Comparison of ENCODE assay signal across 24 cellular contexts in the genomic region with DNA sequence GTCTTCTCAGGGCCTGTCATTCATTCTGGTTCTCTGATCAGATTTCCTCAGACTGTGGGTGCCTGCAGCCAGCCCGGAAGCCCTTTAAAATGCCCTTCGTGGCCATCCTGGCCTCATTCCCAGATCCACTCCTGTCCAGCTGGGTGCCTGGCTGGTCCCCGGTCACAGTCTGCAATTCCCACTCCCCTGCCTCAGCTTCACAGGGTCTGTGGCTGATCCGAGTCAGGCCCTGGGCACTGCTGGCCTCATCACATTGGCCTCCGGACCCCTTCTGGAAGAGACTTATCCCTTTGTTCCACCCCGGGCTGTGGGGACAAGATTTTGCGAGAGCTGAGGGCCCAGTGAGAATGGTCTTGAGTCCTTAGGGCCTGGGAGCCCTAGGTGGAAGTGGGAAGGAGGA. TPM values are rescaled to one million over a fixed set of nuclear protein-coding genes. Genes with fewer than 3 reads are reported as not detected.
A peak's percentile ranks its signal among the peaks of the same experiment; 100 is the strongest.
DNase-seq lines count a peak whose midpoint lies in the region; ATAC-seq and TF ChIP-seq lines count a peak whose summit lies in the region.
"Had no signal": no experiment of that assay in that cellular context is flagged by ENCODE, and none has a peak within 500 bp of the region (broad histone marks: within the 10 kb centered on the region; RNA-seq: fewer than 3 reads in every experiment).

No MANE protein-coding gene starts in this region.

- H3K4me1 ChIP-seq in endodermal cell (ENCODE audit: control insufficient read depth, insufficient read depth, low read length) (peaks cover 7% of the 10 kb centered on the region), thyroid gland (peaks cover 23 to 33% of the 10 kb centered on the region in 2 donors), prostate gland (replicated peaks) (peaks cover 7% of the 10 kb centered on the region), esophagus squamous epithelium (peaks cover 0 to 25% (median 0%) of the 10 kb centered on the region in 3 donors)
- H3K4me1 ChIP-seq: gastrocnemius medialis had no signal

- H3K27ac Mint-ChIP-seq in endodermal cell = peak overlapping the region; percentile 39
- H3K27ac Mint-ChIP-seq in nephron progenitor cell = peak overlapping the region; percentile 91
- H3K27ac Mint-ChIP-seq: activated CD4-positive, alpha-beta memory T cell treated with anti-CD3 and anti-CD28 coated beads for 36 hours; mesothelial cell of epicardium had no signal

- peaks cover 7% of the 10 kb centered on the region for H3K9me3 ChIP-seq in endodermal cell (ENCODE audit: control insufficient read depth, low read length)
- H3K9me3 ChIP-seq in thyroid gland = no peaks in the 10 kb centered on the region
- no peaks in the 10 kb centered on the region for H3K9me3 ChIP-seq in prostate gland
- H3K9me3 ChIP-seq in esophagus squamous epithelium = no peaks in the 10 kb centered on the region
- H3K9me3 ChIP-seq: gastrocnemius medialis, neutrophil, testis had no signal

- H3K27me3 Mint-ChIP-seq in endodermal cell (ENCODE audit: insufficient read depth) (no peaks in the 10 kb centered on the region), nephron progenitor cell (ENCODE audit: low read depth, poor library complexity) (peaks cover 6% of the 10 kb centered on the region)
- H3K27me3 Mint-ChIP-seq: activated CD4-positive, alpha-beta memory T cell treated with anti-CD3 and anti-CD28 coated beads for 36 hours had no signal

- DNase-seq in Right ventricle myocardium superior (no peak), cardiac septum (ENCODE audit: low spot score) (no peak), endodermal cell (no peak), nephron progenitor cell (no peak), thyroid gland (peak; percentile 88 to 93), prostate gland (ENCODE audit: low spot score) (no peak), NCI-H2029 treated with DMSO at 0.1 percent for 48 hours (lab: John Stamatoyannopoulos, UW) (no peak), esophagus squamous epithelium (lab: John Stamatoyannopoulos, UW) (no peak)
- DNase-seq: activated CD4-positive, alpha-beta memory T cell treated with anti-CD3 and anti-CD28 coated beads for 36 hours; activated naive CD4-positive, alpha-beta T cell; activated T-cell treated with anti-CD3 and anti-CD28 coated beads for 4 hours; amniotic stem cell; cerebellar nuclear complex; effector CD8-positive, alpha-beta T cell; gastrocnemius medialis; NCI-H1417; NCI-H526 treated with DMSO at 0.1 percent for 48 hours; T-helper 2 cell; testis; WERI-Rb-1 had no signal

- H3K4me1 Mint-ChIP-seq in endodermal cell (peaks cover 27% of the 10 kb centered on the region), nephron progenitor cell (peaks cover 31% of the 10 kb centered on the region)
- H3K4me1 Mint-ChIP-seq: mesothelial cell of epicardium had no signal

- H3K36me3 Mint-ChIP-seq in endodermal cell (ENCODE audit: low read depth) (peaks cover 49% of the 10 kb centered on the region), nephron progenitor cell (ENCODE audit: low read depth) (peaks cover 48% of the 10 kb centered on the region)
- H3K36me3 Mint-ChIP-seq: activated CD4-positive, alpha-beta memory T cell treated with anti-CD3 and anti-CD28 coated beads for 36 hours had no signal

- TF ChIP-seq CTCF in endodermal cell (conservative IDR thresholded peaks at IDR 0.05) (no peak), nephron progenitor cell (IDR thresholded peaks at IDR 0.05) (no peak), thyroid gland (IDR thresholded peaks at IDR 0.05) (no peak), prostate gland (IDR thresholded peaks at IDR 0.05) (no peak), esophagus squamous epithelium (IDR thresholded peaks at IDR 0.05) (no peak)

- H3K9ac ChIP-seq in endodermal cell (ENCODE audit: extremely low read depth, low read length, poor library complexity, severe bottlenecking) = no peak overlapping the region

- H3K27me3 ChIP-seq in endodermal cell (ENCODE audit: control insufficient read depth, insufficient read depth, low read length, poor library complexity, severe bottlenecking) (no peaks in the 10 kb centered on the region), thyroid gland (no peaks in the 10 kb centered on the region), prostate gland (replicated peaks; ENCODE audit: insufficient read depth) (no peaks in the 10 kb centered on the region), esophagus squamous epithelium (no peaks in the 10 kb centered on the region)
- H3K27me3 ChIP-seq: gastrocnemius medialis, neutrophil, testis had no signal

- H3K4me3 Mint-ChIP-seq in endodermal cell (no peak overlapping the region), nephron progenitor cell (no peak overlapping the region)
- H3K4me3 Mint-ChIP-seq: activated CD4-positive, alpha-beta memory T cell treated with anti-CD3 and anti-CD28 coated beads for 36 hours; mesothelial cell of epicardium had no signal

- ATAC-seq in Right ventricle myocardium superior (ENCODE audit: poor library complexity) = peak; percentile 75
- ATAC-seq: esophagus mucosa, gastrocnemius medialis had no signal

- no peak overlapping the region for H3K4me3 ChIP-seq in endodermal cell (ENCODE audit: low read length)
- H3K4me3 ChIP-seq in thyroid gland (replicated peaks in 1 of 3) = no peak overlapping the region
- no peak overlapping the region for H3K4me3 ChIP-seq in prostate gland
- no peak overlapping the region for H3K4me3 ChIP-seq in esophagus squamous epithelium
- H3K4me3 ChIP-seq: gastrocnemius medialis, testis had no signal

- H3K27ac ChIP-seq in endodermal cell (ENCODE audit: low read depth, low read length) (peak overlapping the region; percentile 72), thyroid gland (peak overlapping the region; percentile 32 to 69 (median 63)), prostate gland (no peak overlapping the region), esophagus squamous epithelium (no peak overlapping the region)
- H3K27ac ChIP-seq: gastrocnemius medialis, neutrophil, testis, WERI-Rb-1 had no signal

- WGBS in endodermal cell (ENCODE audit: insufficient coverage in 1 of 2, insufficient read length in 1 of 2), 2 experiments = 94 to 97% methylated on average over 7 of the region's 7 CpGs
- WGBS in thyroid gland, 2 donors = 48 to 51% methylated on average over 7 of the region's 7 CpGs
- 68% methylated on average over 7 of the region's 7 CpGs for WGBS in prostate gland
- 86 to 92% methylated on average over 6 to 7 of the region's 7 CpGs for WGBS in esophagus squamous epithelium, 2 donors

- intact Hi-C loops in Right ventricle myocardium superior (cut with DNase I) (no loop called here), cardiac septum (cut with DNase I) (no loop called here), thyroid gland (cut with DNase I) (no loop called here), prostate gland (cut with DNase I) (no loop called here), esophagus squamous epithelium (cut with DNase I) (no loop called here)

- TF ChIP-seq POLR2A in thyroid gland (IDR thresholded peaks at IDR 0.05) = no peak
- TF ChIP-seq POLR2A in prostate gland (IDR thresholded peaks at IDR 0.05) = no peak
- no peak for TF ChIP-seq POLR2A in esophagus squamous epithelium (IDR thresholded peaks at IDR 0.05)

- H3K9me3 Mint-ChIP-seq in endodermal cell (peaks cover 10% of the 10 kb centered on the region), nephron progenitor cell (peaks cover 16% of the 10 kb centered on the region)

- H3K36me3 ChIP-seq in endodermal cell (ENCODE audit: control insufficient read depth, insufficient read depth, low read length) (peaks cover 24% of the 10 kb centered on the region), thyroid gland (no peaks in the 10 kb centered on the region), prostate gland (no peaks in the 10 kb centered on the region), esophagus squamous epithelium (peaks cover 0 to 32% (median 0%) of the 10 kb centered on the region in 3 donors)
- H3K36me3 ChIP-seq: gastrocnemius medialis, neutrophil, WERI-Rb-1 had no signal

RNA-seq across cellular contexts. Expression of a gene that starts 12.1 kb away (rescaled TPM):
- total RNA-seq in Right ventricle myocardium superior = 14.3 TPM
- total RNA-seq in cardiac septum = 31.2 TPM
- total RNA-seq in endodermal cell = 10 to 100 TPM; 72.4 to 89.3 TPM
- 33.7 TPM for polyA plus RNA-seq in endodermal cell (2013, experiment 1 of 2)
- polyA plus RNA-seq in endodermal cell (2013, experiment 2 of 2) = 35.9 TPM
- 100 to 1,000 TPM in 2 of 4 donors, 10 to 100 TPM in 2; 89.7 to 217 (median 112) TPM for total RNA-seq in thyroid gland
- total RNA-seq in prostate gland = 10 to 100 TPM; 41.2 to 56.0 TPM
- total RNA-seq in esophagus squamous epithelium = 10 to 100 TPM; 31.8 to 83.4 (median 49.8) TPM
- total RNA-seq: OCI-LY7 had no signal

Comparison
In these comparisons a context has a peak if more than half of its experiments do, and no peak if none do; other contexts are left out.
1. DNase-seq: peak in thyroid gland (2 of 2); none in Right ventricle myocardium superior (single experiment), cardiac septum (single experiment), endodermal cell (single experiment), nephron progenitor cell (single experiment), prostate gland (single experiment), NCI-H2029 treated with DMSO at 0.1 percent for 48 hours (single experiment) and esophagus squamous epithelium (single experiment).
2. H3K27ac ChIP-seq: peak in endodermal cell (single experiment) and thyroid gland (3 of 3); none in prostate gland (0 of 2) and esophagus squamous epithelium (0 of 4).